Comparison of ENCODE assay signal across 19 cellular contexts in the genomic region with DNA sequence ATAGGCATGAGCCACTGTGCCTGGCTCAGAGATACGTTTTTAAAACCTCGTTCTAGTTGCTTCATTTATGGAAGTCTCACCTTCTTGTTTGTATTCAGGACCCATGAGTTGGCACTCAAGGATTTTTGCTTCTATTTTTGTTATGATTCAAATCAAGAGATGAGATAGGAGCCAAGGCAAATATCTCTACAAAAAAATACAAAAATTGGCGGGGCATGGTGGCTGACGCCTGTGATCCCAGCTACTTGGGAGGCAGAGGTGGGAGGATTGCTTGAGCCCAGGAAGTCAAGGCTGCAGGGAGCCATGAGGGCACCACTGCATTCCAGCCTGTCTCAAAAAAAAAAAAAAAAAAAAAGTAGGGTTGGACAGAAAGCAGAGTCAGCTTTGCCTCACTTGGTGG.
"Had no signal": no experiment of that assay in that cellular context is flagged by ENCODE, and none has a peak within 500 bp of the region (broad histone marks: within the 10 kb centered on the region; RNA-seq: fewer than 3 reads in every experiment).

No MANE protein-coding gene starts in this region.

- ATAC-seq: body of pancreas; esophagus mucosa; gastroesophageal sphincter; psoas muscle; stimulated activated naive CD8-positive, alpha-beta T cell treated with anti-CD3 and anti-CD28 coated beads, Interleukin-15, amount 100 ng/mL, for 72 hours; T-helper 17 cell had no signal

- H3K9me3 ChIP-seq: body of pancreas, gastroesophageal sphincter, heart left ventricle, left lung, psoas muscle had no signal

- H3K27ac Mint-ChIP-seq: activated naive CD8-positive, alpha-beta T cell treated with anti-CD3 and anti-CD28 coated beads for 36 hours; activated T-helper 1 cell treated with anti-CD3 and anti-CD28 coated beads, Interleukin-12 subunit alpha, Interleukin-12 subunit beta, Interleukin-2, Interleukin-4 antibody, amounts not matched to agents 30 ng/mL and 10 ng/mL and 1 ng/mL, durations not matched to agents 14 hours and 24 hours and 36 hours; naive B cell; stimulated activated naive CD8-positive, alpha-beta T cell treated with anti-CD3 and anti-CD28 coated beads, Interleukin-15, amount 100 ng/mL, for 72 hours; T-helper 17 cell had no signal

- H3K4me3 Mint-ChIP-seq: activated naive CD8-positive, alpha-beta T cell treated with anti-CD3 and anti-CD28 coated beads for 36 hours; activated T-helper 1 cell treated with anti-CD3 and anti-CD28 coated beads, Interleukin-12 subunit alpha, Interleukin-12 subunit beta, Interleukin-2, Interleukin-4 antibody, amounts not matched to agents 30 ng/mL and 10 ng/mL and 1 ng/mL, durations not matched to agents 14 hours and 24 hours and 36 hours; naive B cell; neural crest cell; stimulated activated naive CD8-positive, alpha-beta T cell treated with anti-CD3 and anti-CD28 coated beads, Interleukin-15, amount 100 ng/mL, for 72 hours; T-helper 17 cell had no signal

- H3K4me1 Mint-ChIP-seq: activated naive CD8-positive, alpha-beta T cell treated with anti-CD3 and anti-CD28 coated beads for 36 hours; naive B cell; stimulated activated naive CD8-positive, alpha-beta T cell treated with anti-CD3 and anti-CD28 coated beads, Interleukin-15, amount 100 ng/mL, for 72 hours; T-helper 17 cell had no signal

- H3K27me3 ChIP-seq: body of pancreas, gastroesophageal sphincter, heart left ventricle, left lung had no signal

- H3K4me3 ChIP-seq: body of pancreas, gastroesophageal sphincter, heart left ventricle, left lung, psoas muscle had no signal

- H3K9me3 Mint-ChIP-seq: activated naive CD8-positive, alpha-beta T cell treated with anti-CD3 and anti-CD28 coated beads for 36 hours; activated T-helper 1 cell treated with anti-CD3 and anti-CD28 coated beads, Interleukin-12 subunit alpha, Interleukin-12 subunit beta, Interleukin-2, Interleukin-4 antibody, amounts not matched to agents 30 ng/mL and 10 ng/mL and 1 ng/mL, durations not matched to agents 14 hours and 24 hours and 36 hours; neural crest cell; stimulated activated naive CD8-positive, alpha-beta T cell treated with anti-CD3 and anti-CD28 coated beads, Interleukin-15, amount 100 ng/mL, for 72 hours had no signal

- H3K4me1 ChIP-seq: psoas muscle had no signal

- H3K27ac ChIP-seq: psoas muscle had no signal

- DNase-seq: activated CD4-positive, alpha-beta T cell treated with anti-CD3 and anti-CD28 coated beads for 1 hour; activated CD4-positive, alpha-beta T cell treated with anti-CD3 and anti-CD28 coated beads, Interleukin-2, amount 50 U/mL, for 4 hours; activated naive CD8-positive, alpha-beta T cell treated with anti-CD3 and anti-CD28 coated beads for 36 hours; amniotic stem cell; body of pancreas; caudate nucleus; heart left ventricle; left lung; naive B cell; psoas muscle; right cardiac atrium; small intestine; stimulated activated CD4-positive, alpha-beta T cell treated with anti-CD3 and anti-CD28 coated beads, Interleukin-4, amount 100 ng/mL, for 1 hour; stimulated activated naive CD8-positive, alpha-beta T cell treated with anti-CD3 and anti-CD28 coated beads, Interleukin-15, amount 100 ng/mL, for 72 hours; T-helper 17 cell had no signal

- H3K36me3 ChIP-seq: gastroesophageal sphincter, heart left ventricle, left lung had no signal

- H3K36me3 Mint-ChIP-seq: activated naive CD8-positive, alpha-beta T cell treated with anti-CD3 and anti-CD28 coated beads for 36 hours; naive B cell had no signal
